Comparison of ENCODE assay signal across 14 cellular contexts in genomic region chr5:55914141-55914413, GRCh38.
DNase-seq lines count a peak whose midpoint lies in the region; ATAC-seq and TF ChIP-seq lines count a peak whose summit lies in the region.
"Had no signal": no experiment of that assay in that cellular context is flagged by ENCODE, and none has a peak within 500 bp of the region (broad histone marks: within the 10 kb centered on the region; RNA-seq: fewer than 3 reads in every experiment).

No MANE protein-coding gene starts in this region.

- ATAC-seq in GM19452 (IDR thresholded peaks at IDR 0.05; ENCODE audit: unreplicated experiment) (peak; percentile 96), HG02840 (IDR thresholded peaks at IDR 0.05; ENCODE audit: low FRiP score, unreplicated experiment) (peak; percentile 87), HG03520 (IDR thresholded peaks at IDR 0.05; ENCODE audit: unreplicated experiment) (peak; percentile 89), esophagus mucosa (no peak)
- ATAC-seq: sciatic nerve had no signal

- no peaks in the 10 kb centered on the region for H3K9me3 Mint-ChIP-seq in progenitor cell of endocrine pancreas (ENCODE audit: low read depth)
- H3K9me3 Mint-ChIP-seq: endodermal cell had no signal

- TF ChIP-seq CTCF in progenitor cell of endocrine pancreas (IDR thresholded peaks at IDR 0.05; ENCODE audit: unreplicated experiment): no peak

- DNase-seq in DMS53 treated with DMSO at 0.1 percent for 48 hours (lab: John Stamatoyannopoulos, UW; ENCODE audit: unreplicated experiment): peak; percentile 27
- DNase-seq in DMS153 treated with DMSO at 0.1 percent for 48 hours (lab: John Stamatoyannopoulos, UW; ENCODE audit: unreplicated experiment): no peak
- DNase-seq in stimulated activated CD4-positive, alpha-beta T cell treated with anti-CD3 and anti-CD28 coated beads, Interleukin-15, amount 100 ng/mL, for 24 hours: no peak
- DNase-seq in progenitor cell of endocrine pancreas (ENCODE audit: low spot score, unreplicated experiment): no peak
- DNase-seq: EL, endodermal cell, NCI-H2081, PC-9, T1000 had no signal

- no peaks in the 10 kb centered on the region for H3K27me3 Mint-ChIP-seq in progenitor cell of endocrine pancreas

- no peak overlapping the region for H3K27ac Mint-ChIP-seq in progenitor cell of endocrine pancreas
- H3K27ac Mint-ChIP-seq: endodermal cell had no signal

- peaks cover 2% of the 10 kb centered on the region for H3K4me1 Mint-ChIP-seq in progenitor cell of endocrine pancreas (ENCODE audit: low read depth)

- H3K4me3 Mint-ChIP-seq in progenitor cell of endocrine pancreas (ENCODE audit: low read depth): no peak overlapping the region
- H3K4me3 Mint-ChIP-seq: endodermal cell had no signal

- no peaks in the 10 kb centered on the region for H3K36me3 Mint-ChIP-seq in progenitor cell of endocrine pancreas (ENCODE audit: insufficient read depth)
